In the genomic region with DNA sequence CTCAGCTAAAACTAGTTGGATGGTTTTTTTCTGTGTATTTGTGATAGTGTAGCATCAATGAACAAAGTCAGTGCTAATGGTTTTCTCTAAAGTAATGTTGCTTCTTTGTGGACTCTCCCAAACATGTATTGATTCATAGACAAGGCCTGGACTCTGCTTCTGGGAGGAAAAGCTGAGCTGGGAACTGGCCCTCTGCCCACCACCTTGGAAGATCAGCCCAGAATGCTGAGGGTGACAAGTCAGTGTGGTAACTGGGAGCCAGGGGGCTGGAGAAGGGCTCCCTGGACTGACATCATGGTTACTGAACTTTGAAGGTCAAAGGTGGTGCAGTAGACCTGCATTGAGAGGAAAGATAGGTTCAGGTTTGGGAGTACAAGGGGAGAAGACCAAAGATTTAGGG, we compare ENCODE assay signal across 1 cellular context.
TF ChIP-seq lines count a peak whose summit lies in the region.

No MANE protein-coding gene starts in this region.

TF ChIP-seq in WTC11, 78 proteins besides CTCF, POLR2A, EP300 and RAD21 (continued from another document):
- TF ChIP-seq, protein P1, sequence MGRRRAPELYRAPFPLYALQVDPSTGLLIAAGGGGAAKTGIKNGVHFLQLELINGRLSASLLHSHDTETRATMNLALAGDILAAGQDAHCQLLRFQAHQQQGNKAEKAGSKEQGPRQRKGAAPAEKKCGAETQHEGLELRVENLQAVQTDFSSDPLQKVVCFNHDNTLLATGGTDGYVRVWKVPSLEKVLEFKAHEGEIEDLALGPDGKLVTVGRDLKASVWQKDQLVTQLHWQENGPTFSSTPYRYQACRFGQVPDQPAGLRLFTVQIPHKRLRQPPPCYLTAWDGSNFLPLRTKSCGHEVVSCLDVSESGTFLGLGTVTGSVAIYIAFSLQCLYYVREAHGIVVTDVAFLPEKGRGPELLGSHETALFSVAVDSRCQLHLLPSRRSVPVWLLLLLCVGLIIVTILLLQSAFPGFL (CRISPR knock-in tag; IDR thresholded peaks at IDR 0.05; ENCODE audit: borderline replicate concordance) = no peak
- no peak for TF ChIP-seq ATF1 (CRISPR knock-in tag; IDR thresholded peaks at IDR 0.05)
- TF ChIP-seq, protein P2, sequence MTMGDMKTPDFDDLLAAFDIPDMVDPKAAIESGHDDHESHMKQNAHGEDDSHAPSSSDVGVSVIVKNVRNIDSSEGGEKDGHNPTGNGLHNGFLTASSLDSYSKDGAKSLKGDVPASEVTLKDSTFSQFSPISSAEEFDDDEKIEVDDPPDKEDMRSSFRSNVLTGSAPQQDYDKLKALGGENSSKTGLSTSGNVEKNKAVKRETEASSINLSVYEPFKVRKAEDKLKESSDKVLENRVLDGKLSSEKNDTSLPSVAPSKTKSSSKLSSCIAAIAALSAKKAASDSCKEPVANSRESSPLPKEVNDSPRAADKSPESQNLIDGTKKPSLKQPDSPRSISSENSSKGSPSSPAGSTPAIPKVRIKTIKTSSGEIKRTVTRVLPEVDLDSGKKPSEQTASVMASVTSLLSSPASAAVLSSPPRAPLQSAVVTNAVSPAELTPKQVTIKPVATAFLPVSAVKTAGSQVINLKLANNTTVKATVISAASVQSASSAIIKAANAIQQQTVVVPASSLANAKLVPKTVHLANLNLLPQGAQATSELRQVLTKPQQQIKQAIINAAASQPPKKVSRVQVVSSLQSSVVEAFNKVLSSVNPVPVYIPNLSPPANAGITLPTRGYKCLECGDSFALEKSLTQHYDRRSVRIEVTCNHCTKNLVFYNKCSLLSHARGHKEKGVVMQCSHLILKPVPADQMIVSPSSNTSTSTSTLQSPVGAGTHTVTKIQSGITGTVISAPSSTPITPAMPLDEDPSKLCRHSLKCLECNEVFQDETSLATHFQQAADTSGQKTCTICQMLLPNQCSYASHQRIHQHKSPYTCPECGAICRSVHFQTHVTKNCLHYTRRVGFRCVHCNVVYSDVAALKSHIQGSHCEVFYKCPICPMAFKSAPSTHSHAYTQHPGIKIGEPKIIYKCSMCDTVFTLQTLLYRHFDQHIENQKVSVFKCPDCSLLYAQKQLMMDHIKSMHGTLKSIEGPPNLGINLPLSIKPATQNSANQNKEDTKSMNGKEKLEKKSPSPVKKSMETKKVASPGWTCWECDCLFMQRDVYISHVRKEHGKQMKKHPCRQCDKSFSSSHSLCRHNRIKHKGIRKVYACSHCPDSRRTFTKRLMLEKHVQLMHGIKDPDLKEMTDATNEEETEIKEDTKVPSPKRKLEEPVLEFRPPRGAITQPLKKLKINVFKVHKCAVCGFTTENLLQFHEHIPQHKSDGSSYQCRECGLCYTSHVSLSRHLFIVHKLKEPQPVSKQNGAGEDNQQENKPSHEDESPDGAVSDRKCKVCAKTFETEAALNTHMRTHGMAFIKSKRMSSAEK (CRISPR knock-in tag; IDR thresholded peaks at IDR 0.05; ENCODE audit: borderline replicate concordance) = no peak
- TF ChIP-seq, protein P3, sequence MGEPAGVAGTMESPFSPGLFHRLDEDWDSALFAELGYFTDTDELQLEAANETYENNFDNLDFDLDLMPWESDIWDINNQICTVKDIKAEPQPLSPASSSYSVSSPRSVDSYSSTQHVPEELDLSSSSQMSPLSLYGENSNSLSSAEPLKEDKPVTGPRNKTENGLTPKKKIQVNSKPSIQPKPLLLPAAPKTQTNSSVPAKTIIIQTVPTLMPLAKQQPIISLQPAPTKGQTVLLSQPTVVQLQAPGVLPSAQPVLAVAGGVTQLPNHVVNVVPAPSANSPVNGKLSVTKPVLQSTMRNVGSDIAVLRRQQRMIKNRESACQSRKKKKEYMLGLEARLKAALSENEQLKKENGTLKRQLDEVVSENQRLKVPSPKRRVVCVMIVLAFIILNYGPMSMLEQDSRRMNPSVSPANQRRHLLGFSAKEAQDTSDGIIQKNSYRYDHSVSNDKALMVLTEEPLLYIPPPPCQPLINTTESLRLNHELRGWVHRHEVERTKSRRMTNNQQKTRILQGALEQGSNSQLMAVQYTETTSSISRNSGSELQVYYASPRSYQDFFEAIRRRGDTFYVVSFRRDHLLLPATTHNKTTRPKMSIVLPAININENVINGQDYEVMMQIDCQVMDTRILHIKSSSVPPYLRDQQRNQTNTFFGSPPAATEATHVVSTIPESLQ (CRISPR knock-in tag; IDR thresholded peaks at IDR 0.05) = no peak
- no peak for TF ChIP-seq TEAD1 (CRISPR knock-in tag; IDR thresholded peaks at IDR 0.05)
- TF ChIP-seq ZBTB21 (CRISPR knock-in tag; IDR thresholded peaks at IDR 0.05; ENCODE audit: borderline replicate concordance) = no peak
- TF ChIP-seq ZNF396 (CRISPR knock-in tag; IDR thresholded peaks at IDR 0.05; ENCODE audit: borderline replicate concordance) = no peak
